ENCODE assay signal across 16 cellular contexts in genomic region chr6:69090132-69090531, GRCh38.
DNase-seq lines count a peak whose midpoint lies in the region; FAIRE-seq and TF ChIP-seq lines count a peak whose summit lies in the region.
"Had no signal": no experiment of that assay in that cellular context is flagged by ENCODE, and none has a peak within 500 bp of the region (broad histone marks: within the 10 kb centered on the region; RNA-seq: fewer than 3 reads in every experiment).

No MANE protein-coding gene starts in this region.

- no peaks in the 10 kb centered on the region for H3K36me3 ChIP-seq in bronchial epithelial cell (ENCODE audit: control insufficient read depth, insufficient read depth, low read length)
- H3K36me3 ChIP-seq: BLaER1 had no signal

- peak; percentile 10 for DNase-seq in AG04450 (ENCODE audit: low read depth, low spot score)
- DNase-seq in HS-27A (ENCODE audit: low read depth): peak; percentile 71
- DNase-seq in bronchial epithelial cell (ENCODE audit: low read depth): peak; percentile 29
- DNase-seq in islet precursor cell: peak; percentile 68
- DNase-seq in NCI-H1105 treated with DMSO at 0.1 percent for 48 hours (lab: John Stamatoyannopoulos, UW): no peak
- DNase-seq in RWPE1 (ENCODE audit: low spot score): no peak
- no peak for DNase-seq in superior temporal gyrus (ENCODE audit: extremely low spot score)
- DNase-seq in GM12892 (ENCODE audit: insufficient read length): no peak
- DNase-seq: activated CD8-positive, alpha-beta memory T cell treated with anti-CD3 and anti-CD28 coated beads for 24 hours; activated gamma-delta T cell treated with Interleukin-2 at 50 U/mL for 16 hours; GOT3; NCI-H2107; NK-92 treated with Interleukin-12 subunit alpha and Interleukin-12 subunit beta, amount 100 ng/mL, for 24 hours; posterior cingulate gyrus; stimulated activated CD4-positive, alpha-beta T cell treated with anti-CD3 and anti-CD28 coated beads, Interleukin-1b, Interleukin-23, amount 100 ng/mL, for 48 hours had no signal

- no peak for TF ChIP-seq POLR2A in GM12892 (IDR thresholded peaks at IDR 0.05; ENCODE audit: low read depth, low read length)

- H3K9me3 ChIP-seq in AG04450 (ENCODE audit: control insufficient read depth, insufficient read depth, low read length): no peaks in the 10 kb centered on the region
- H3K9me3 ChIP-seq: BLaER1 had no signal

- POLR2A ChIA-PET in AG04450 (lab: Yijun Ruan, JAX): no interaction called here
- POLR2A ChIA-PET in RWPE1 (lab: Yijun Ruan, JAX; ENCODE audit: low non-redundant PET): no interaction called here

- FAIRE-seq in bronchial epithelial cell (lab: Jason Lieb, UNC) (no peak), GM12892 (lab: Jason Lieb, UNC) (no peak)

- H3K27ac ChIP-seq in AG04450 (ENCODE audit: low read depth, low read length) (no peak overlapping the region), RWPE1 (no peak overlapping the region)
- H3K27ac ChIP-seq: BLaER1 had no signal

- H3K4me3 ChIP-seq in AG04450 (ENCODE audit: low read depth, low read length) (no peak overlapping the region), bronchial epithelial cell (ENCODE audit: low read depth, low read length) (no peak overlapping the region)
- H3K4me3 ChIP-seq: BLaER1 had no signal

- CTCF ChIA-PET in AG04450 (lab: Charles Lee): no interaction called here
- CTCF ChIA-PET in RWPE1 (lab: Yijun Ruan, JAX): no interaction called here

- no peak for TF ChIP-seq CTCF in AG04450 (IDR thresholded peaks at IDR 0.05; ENCODE audit: low read depth, low read length)
- TF ChIP-seq CTCF in bronchial epithelial cell (IDR thresholded peaks at IDR 0.05; ENCODE audit: insufficient read depth, low read length, severe bottlenecking): no peak
- TF ChIP-seq CTCF in RWPE1 (conservative IDR thresholded peaks at IDR 0.05; ENCODE audit: low read depth): no peak

- H3K27me3 ChIP-seq in AG04450 (ENCODE audit: control insufficient read depth, insufficient read depth, low read length) (no peaks in the 10 kb centered on the region), bronchial epithelial cell (ENCODE audit: control insufficient read depth, insufficient read depth, low read length) (no peaks in the 10 kb centered on the region)
- H3K27me3 ChIP-seq: BLaER1 had no signal

Comparison
In these comparisons a context has a peak if more than half of its experiments do, and no peak if none do; other contexts are left out.
1. DNase-seq: peak in AG04450 (single experiment), HS-27A (single experiment), bronchial epithelial cell (single experiment) and islet precursor cell (single experiment); none in NCI-H1105 treated with DMSO at 0.1 percent for 48 hours (single experiment), RWPE1 (single experiment), superior temporal gyrus (single experiment) and GM12892 (single experiment).